Comparison of ENCODE assay signal across 1 cellular context in the genomic region with DNA sequence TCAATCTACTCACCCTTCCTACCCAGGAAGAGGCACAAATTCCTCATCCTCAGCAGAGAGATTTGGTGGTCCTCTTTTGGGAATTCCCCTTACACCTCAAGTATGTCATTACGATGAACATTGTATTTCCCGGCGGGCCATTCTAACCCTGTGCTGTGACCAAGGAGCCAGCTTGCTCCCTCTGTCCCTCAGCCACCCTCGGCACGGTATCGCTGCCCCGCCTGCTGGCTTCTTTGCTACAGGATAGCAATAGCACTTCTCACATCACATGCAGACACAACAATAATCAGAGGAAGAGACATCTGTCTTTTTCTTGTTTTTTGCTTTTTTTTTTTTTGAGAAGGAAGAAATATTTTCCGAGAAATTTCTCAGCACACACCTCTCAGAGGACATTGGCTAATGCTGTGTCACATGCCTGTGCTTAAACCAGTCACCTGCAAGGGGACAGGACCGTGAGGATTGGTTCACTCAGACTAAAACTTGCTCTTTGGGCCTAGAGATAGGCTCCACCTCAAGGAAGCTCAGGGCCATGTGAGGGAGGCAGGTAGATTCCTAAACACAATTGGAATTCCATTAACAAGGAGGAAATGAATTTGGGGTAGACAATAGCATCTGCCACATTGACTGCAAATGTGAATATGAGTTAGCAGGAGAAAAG.
TF ChIP-seq lines count a peak whose summit lies in the region.

No MANE protein-coding gene starts in this region.

TF ChIP-seq in HepG2, 621 proteins besides CTCF, POLR2A, EP300 and RAD21 (continued from another document):
- TF ChIP-seq TEAD3 (CRISPR knock-in tag; optimal IDR thresholded peaks at IDR 0.05; ENCODE audit: borderline replicate concordance) (peak; percentile 19), RBFOX2 (IDR thresholded peaks at IDR 0.05; ENCODE audit: low read depth, low read length) (no peak), ZNF350 (CRISPR knock-in tag; IDR thresholded peaks at IDR 0.05; ENCODE audit: borderline replicate concordance, low read depth) (peak; percentile 49; the same call in 1 of the 2 replicates), ARNT2 (CRISPR knock-in tag; IDR thresholded peaks at IDR 0.05; ENCODE audit: low read depth) (no peak), ATF7 (IDR thresholded peaks at IDR 0.05) (no peak), ATF7 (CRISPR knock-in tag; IDR thresholded peaks at IDR 0.05) (no peak), PAX8 (CRISPR knock-in tag; IDR thresholded peaks at IDR 0.05; ENCODE audit: borderline replicate concordance) (no peak), ZNF496 (CRISPR knock-in tag; IDR thresholded peaks at IDR 0.05; ENCODE audit: insufficient replicate concordance) (no peak), ZNF879 (CRISPR knock-in tag; IDR thresholded peaks at IDR 0.05) (no peak), NFYB (CRISPR knock-in tag; IDR thresholded peaks at IDR 0.05) (peak; percentile 77), ZNF296 (CRISPR knock-in tag; conservative IDR thresholded peaks at IDR 0.05) (no peak), PLRG1 (conservative IDR thresholded peaks at IDR 0.05) (no peak), XRCC5 (optimal IDR thresholded peaks at IDR 0.05; ENCODE audit: low read length) (no peak), ZNF850 (CRISPR knock-in tag; conservative IDR thresholded peaks at IDR 0.05) (no peak), SUZ12 (IDR thresholded peaks at IDR 0.05; ENCODE audit: low read depth, low read length) (no peak), SMC3 (IDR thresholded peaks at IDR 0.05; ENCODE audit: low read length) (0 out of 2 replicates have a peak, but pooled peaks have one; percentile 32), ZSCAN29 (CRISPR knock-in tag; conservative IDR thresholded peaks at IDR 0.05) (no peak), GFI1 (CRISPR knock-in tag; IDR thresholded peaks at IDR 0.05; ENCODE audit: borderline replicate concordance) (no peak), GATA4 (IDR thresholded peaks at IDR 0.05; ENCODE audit: borderline replicate concordance, low read depth) (no peak), STAG1 (CRISPR knock-in tag; IDR thresholded peaks at IDR 0.05) (peak; percentile 72), ZNF260 (CRISPR knock-in tag; IDR thresholded peaks at IDR 0.05; ENCODE audit: borderline replicate concordance, low read depth) (no peak), FOXK2 (IDR thresholded peaks at IDR 0.05) (no peak), NFKBIZ (CRISPR knock-in tag; IDR thresholded peaks at IDR 0.05) (0 out of 2 replicates have a peak, but pooled peaks have one; percentile 35), RFXAP (CRISPR knock-in tag; IDR thresholded peaks at IDR 0.05; ENCODE audit: borderline replicate concordance) (peak; percentile 35; the same call in 1 of the 2 replicates), NFYC (CRISPR knock-in tag; IDR thresholded peaks at IDR 0.05) (peak; percentile 80), ZFP36L2 (CRISPR knock-in tag; IDR thresholded peaks at IDR 0.05) (no peak), SCMH1 (CRISPR knock-in tag; IDR thresholded peaks at IDR 0.05; ENCODE audit: borderline replicate concordance) (no peak), ZNF121 (CRISPR knock-in tag; IDR thresholded peaks at IDR 0.05) (0 out of 2 replicates have a peak, but pooled peaks have one; percentile 22), MED1 (CRISPR knock-in tag; IDR thresholded peaks at IDR 0.05) (no peak), PTBP1 (IDR thresholded peaks at IDR 0.05; ENCODE audit: low read depth, low read length, poor library complexity, severe bottlenecking) (no peak), ZFX (CRISPR knock-in tag; IDR thresholded peaks at IDR 0.05; ENCODE audit: low read depth) (0 out of 2 replicates have a peak, but pooled peaks have one; percentile 9), NRL (CRISPR knock-in tag; IDR thresholded peaks at IDR 0.05; ENCODE audit: borderline replicate concordance) (no peak)
- TF ChIP-seq, protein P1, sequence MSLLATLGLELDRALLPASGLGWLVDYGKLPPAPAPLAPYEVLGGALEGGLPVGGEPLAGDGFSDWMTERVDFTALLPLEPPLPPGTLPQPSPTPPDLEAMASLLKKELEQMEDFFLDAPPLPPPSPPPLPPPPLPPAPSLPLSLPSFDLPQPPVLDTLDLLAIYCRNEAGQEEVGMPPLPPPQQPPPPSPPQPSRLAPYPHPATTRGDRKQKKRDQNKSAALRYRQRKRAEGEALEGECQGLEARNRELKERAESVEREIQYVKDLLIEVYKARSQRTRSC (CRISPR knock-in tag; IDR thresholded peaks at IDR 0.05; ENCODE audit: low read depth): no peak
- TF ChIP-seq, protein P2, sequence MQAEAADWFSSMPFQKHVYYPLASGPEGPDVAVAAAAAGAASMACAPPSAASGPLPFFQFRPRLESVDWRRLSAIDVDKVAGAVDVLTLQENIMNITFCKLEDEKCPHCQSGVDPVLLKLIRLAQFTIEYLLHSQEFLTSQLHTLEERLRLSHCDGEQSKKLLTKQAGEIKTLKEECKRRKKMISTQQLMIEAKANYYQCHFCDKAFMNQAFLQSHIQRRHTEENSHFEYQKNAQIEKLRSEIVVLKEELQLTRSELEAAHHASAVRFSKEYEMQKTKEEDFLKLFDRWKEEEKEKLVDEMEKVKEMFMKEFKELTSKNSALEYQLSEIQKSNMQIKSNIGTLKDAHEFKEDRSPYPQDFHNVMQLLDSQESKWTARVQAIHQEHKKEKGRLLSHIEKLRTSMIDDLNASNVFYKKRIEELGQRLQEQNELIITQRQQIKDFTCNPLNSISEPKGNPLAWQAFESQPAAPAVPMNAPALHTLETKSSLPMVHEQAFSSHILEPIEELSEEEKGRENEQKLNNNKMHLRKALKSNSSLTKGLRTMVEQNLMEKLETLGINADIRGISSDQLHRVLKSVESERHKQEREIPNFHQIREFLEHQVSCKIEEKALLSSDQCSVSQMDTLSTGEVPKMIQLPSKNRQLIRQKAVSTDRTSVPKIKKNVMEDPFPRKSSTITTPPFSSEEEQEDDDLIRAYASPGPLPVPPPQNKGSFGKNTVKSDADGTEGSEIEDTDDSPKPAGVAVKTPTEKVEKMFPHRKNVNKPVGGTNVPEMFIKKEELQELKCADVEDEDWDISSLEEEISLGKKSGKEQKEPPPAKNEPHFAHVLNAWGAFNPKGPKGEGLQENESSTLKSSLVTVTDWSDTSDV (CRISPR knock-in tag; IDR thresholded peaks at IDR 0.05): no peak
- TF ChIP-seq, protein P3, sequence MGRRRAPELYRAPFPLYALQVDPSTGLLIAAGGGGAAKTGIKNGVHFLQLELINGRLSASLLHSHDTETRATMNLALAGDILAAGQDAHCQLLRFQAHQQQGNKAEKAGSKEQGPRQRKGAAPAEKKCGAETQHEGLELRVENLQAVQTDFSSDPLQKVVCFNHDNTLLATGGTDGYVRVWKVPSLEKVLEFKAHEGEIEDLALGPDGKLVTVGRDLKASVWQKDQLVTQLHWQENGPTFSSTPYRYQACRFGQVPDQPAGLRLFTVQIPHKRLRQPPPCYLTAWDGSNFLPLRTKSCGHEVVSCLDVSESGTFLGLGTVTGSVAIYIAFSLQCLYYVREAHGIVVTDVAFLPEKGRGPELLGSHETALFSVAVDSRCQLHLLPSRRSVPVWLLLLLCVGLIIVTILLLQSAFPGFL (CRISPR knock-in tag; IDR thresholded peaks at IDR 0.05): no peak
- TF ChIP-seq, protein P4, sequence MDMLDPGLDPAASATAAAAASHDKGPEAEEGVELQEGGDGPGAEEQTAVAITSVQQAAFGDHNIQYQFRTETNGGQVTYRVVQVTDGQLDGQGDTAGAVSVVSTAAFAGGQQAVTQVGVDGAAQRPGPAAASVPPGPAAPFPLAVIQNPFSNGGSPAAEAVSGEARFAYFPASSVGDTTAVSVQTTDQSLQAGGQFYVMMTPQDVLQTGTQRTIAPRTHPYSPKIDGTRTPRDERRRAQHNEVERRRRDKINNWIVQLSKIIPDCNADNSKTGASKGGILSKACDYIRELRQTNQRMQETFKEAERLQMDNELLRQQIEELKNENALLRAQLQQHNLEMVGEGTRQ (IDR thresholded peaks at IDR 0.05; ENCODE audit: low read depth, low read length): peak; percentile 84
- TF ChIP-seq, protein P4 (CRISPR knock-in tag; IDR thresholded peaks at IDR 0.05; ENCODE audit: borderline replicate concordance): peak; percentile 72; the same call in 1 of the 2 replicates
- TF ChIP-seq, protein P5, sequence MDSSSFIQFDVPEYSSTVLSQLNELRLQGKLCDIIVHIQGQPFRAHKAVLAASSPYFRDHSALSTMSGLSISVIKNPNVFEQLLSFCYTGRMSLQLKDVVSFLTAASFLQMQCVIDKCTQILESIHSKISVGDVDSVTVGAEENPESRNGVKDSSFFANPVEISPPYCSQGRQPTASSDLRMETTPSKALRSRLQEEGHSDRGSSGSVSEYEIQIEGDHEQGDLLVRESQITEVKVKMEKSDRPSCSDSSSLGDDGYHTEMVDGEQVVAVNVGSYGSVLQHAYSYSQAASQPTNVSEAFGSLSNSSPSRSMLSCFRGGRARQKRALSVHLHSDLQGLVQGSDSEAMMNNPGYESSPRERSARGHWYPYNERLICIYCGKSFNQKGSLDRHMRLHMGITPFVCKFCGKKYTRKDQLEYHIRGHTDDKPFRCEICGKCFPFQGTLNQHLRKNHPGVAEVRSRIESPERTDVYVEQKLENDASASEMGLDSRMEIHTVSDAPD (CRISPR knock-in tag; IDR thresholded peaks at IDR 0.05): no peak
- TF ChIP-seq, protein P6, sequence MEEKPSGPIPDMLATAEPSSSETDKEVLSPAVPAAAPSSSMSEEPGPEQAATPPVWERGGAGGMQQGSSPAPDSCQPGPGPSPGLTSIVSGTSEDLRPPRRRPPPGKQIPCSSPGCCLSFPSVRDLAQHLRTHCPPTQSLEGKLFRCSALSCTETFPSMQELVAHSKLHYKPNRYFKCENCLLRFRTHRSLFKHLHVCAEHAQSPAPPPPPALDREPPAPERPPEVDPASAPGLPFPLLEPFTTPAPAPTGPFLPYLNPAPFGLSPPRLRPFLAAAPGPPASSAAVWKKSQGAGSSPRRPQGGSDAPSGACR (CRISPR knock-in tag; IDR thresholded peaks at IDR 0.05): no peak
- TF ChIP-seq, protein P7, sequence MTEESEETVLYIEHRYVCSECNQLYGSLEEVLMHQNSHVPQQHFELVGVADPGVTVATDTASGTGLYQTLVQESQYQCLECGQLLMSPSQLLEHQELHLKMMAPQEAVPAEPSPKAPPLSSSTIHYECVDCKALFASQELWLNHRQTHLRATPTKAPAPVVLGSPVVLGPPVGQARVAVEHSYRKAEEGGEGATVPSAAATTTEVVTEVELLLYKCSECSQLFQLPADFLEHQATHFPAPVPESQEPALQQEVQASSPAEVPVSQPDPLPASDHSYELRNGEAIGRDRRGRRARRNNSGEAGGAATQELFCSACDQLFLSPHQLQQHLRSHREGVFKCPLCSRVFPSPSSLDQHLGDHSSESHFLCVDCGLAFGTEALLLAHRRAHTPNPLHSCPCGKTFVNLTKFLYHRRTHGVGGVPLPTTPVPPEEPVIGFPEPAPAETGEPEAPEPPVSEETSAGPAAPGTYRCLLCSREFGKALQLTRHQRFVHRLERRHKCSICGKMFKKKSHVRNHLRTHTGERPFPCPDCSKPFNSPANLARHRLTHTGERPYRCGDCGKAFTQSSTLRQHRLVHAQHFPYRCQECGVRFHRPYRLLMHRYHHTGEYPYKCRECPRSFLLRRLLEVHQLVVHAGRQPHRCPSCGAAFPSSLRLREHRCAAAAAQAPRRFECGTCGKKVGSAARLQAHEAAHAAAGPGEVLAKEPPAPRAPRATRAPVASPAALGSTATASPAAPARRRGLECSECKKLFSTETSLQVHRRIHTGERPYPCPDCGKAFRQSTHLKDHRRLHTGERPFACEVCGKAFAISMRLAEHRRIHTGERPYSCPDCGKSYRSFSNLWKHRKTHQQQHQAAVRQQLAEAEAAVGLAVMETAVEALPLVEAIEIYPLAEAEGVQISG (CRISPR knock-in tag; IDR thresholded peaks at IDR 0.05): 0 out of 2 replicates have a peak, but pooled peaks have one; percentile 29
- TF ChIP-seq, protein P8, sequence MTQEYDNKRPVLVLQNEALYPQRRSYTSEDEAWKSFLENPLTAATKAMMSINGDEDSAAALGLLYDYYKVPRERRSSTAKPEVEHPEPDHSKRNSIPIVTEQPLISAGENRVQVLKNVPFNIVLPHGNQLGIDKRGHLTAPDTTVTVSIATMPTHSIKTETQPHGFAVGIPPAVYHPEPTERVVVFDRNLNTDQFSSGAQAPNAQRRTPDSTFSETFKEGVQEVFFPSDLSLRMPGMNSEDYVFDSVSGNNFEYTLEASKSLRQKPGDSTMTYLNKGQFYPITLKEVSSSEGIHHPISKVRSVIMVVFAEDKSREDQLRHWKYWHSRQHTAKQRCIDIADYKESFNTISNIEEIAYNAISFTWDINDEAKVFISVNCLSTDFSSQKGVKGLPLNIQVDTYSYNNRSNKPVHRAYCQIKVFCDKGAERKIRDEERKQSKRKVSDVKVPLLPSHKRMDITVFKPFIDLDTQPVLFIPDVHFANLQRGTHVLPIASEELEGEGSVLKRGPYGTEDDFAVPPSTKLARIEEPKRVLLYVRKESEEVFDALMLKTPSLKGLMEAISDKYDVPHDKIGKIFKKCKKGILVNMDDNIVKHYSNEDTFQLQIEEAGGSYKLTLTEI (CRISPR knock-in tag; conservative IDR thresholded peaks at IDR 0.05): no peak
